ENCODE assay signal across 8 cellular contexts in genomic region chr2:198314559-198315153, GRCh38.
DNase-seq lines count a peak whose midpoint lies in the region; ATAC-seq and TF ChIP-seq lines count a peak whose summit lies in the region.

No MANE protein-coding gene starts in this region.

- peak; percentile 79 for TF ChIP-seq CTCF in AG09319 (IDR thresholded peaks at IDR 0.05; ENCODE audit: low read depth, low read length)
- peak; percentile 56 for TF ChIP-seq CTCF in GM13976 (IDR thresholded peaks at IDR 0.05; ENCODE audit: borderline replicate concordance, control extremely low read depth, extremely low read depth, insufficient read depth, missing control alignments)
- peak; percentile 75 for TF ChIP-seq CTCF in RWPE2 (IDR thresholded peaks at IDR 0.05; ENCODE audit: poor library complexity, severe bottlenecking)
- TF ChIP-seq CTCF in epithelial cell of proximal tubule (conservative IDR thresholded peaks at IDR 0.05; ENCODE audit: low read depth, low read length): peak; percentile 76

- H3K36me3 ChIP-seq in RWPE2 (ENCODE audit: low read depth): no peaks in the 10 kb centered on the region

- in situ Hi-C loops in GM13976 (cut with MboI; ENCODE audit: low sequenced_read_pairs, unreplicated experiment): loop anchor here (25.0 kb wide), 2 partner anchors 1173 to 1423 kb away; no protein-coding TSS in a partner anchor

- peak; percentile 41 for DNase-seq in AG09319 (ENCODE audit: extremely low read depth, low read depth)
- DNase-seq in GM13976 (ENCODE audit: low spot score): no peak
- peak; percentile 49 for DNase-seq in LHCN-M2 (ENCODE audit: low read depth)
- no peak for DNase-seq in RWPE2 (ENCODE audit: low spot score)
- DNase-seq in epithelial cell of proximal tubule (ENCODE audit: low read depth): peak; percentile 20
- DNase-seq in non-pigmented ciliary epithelial cell (ENCODE audit: low read depth): peak; percentile 22

- peak; percentile 74 for ATAC-seq in RWPE2 (ENCODE audit: low read depth)
- ATAC-seq in GM21717 (IDR thresholded peaks at IDR 0.05; ENCODE audit: unreplicated experiment): no peak
- ATAC-seq in HG03025 (IDR thresholded peaks at IDR 0.05; ENCODE audit: low FRiP score, unreplicated experiment): no peak

- H3K4me3 ChIP-seq in RWPE2 (ENCODE audit: severe bottlenecking) (no peak overlapping the region), epithelial cell of proximal tubule (ENCODE audit: low read depth, low read length) (no peak overlapping the region)

- H3K9me3 ChIP-seq in RWPE2 (ENCODE audit: severe bottlenecking): peaks cover 2% of the 10 kb centered on the region

- no peaks in the 10 kb centered on the region for H3K4me1 ChIP-seq in RWPE2 (ENCODE audit: insufficient read depth, poor library complexity, severe bottlenecking)

- no peak overlapping the region for H3K27ac ChIP-seq in RWPE2 (ENCODE audit: poor library complexity, severe bottlenecking)

- H3K27me3 ChIP-seq in RWPE2 (ENCODE audit: insufficient read depth, poor library complexity, severe bottlenecking): no peaks in the 10 kb centered on the region

Comparison
In these comparisons a context has a peak if more than half of its experiments do, and no peak if none do; other contexts are left out.
1. DNase-seq: peak in AG09319 (single experiment), LHCN-M2 (single experiment), epithelial cell of proximal tubule (single experiment) and non-pigmented ciliary epithelial cell (single experiment); none in GM13976 (single experiment) and RWPE2 (single experiment).
2. Peak in every context shown above with its lines, with median percentiles within 50 percentile points of each other: CTCF ChIP-seq.